Comparison of ENCODE assay signal across 2 cellular contexts in the genomic region with DNA sequence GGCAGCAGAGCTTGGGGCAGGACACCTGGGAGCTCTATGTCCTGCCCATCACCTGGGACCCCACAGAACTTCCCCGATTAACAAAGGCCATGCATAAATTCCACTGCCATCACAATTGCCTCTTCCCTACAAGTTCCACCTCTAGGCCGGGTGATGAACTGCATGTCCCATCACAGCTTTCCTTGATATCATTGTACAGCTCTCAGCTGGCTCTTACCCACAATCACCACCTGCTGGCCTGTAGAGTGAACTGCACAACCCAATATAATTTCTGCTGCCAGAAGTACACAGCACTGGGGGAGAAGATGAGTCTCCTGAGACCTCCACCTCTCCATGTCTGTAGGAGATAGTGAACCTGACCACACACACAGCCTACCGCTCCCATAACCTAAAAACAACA.
TF ChIP-seq lines count a peak whose summit lies in the region.

No MANE protein-coding gene starts in this region.

TF ChIP-seq in GM23338, 12 proteins besides CTCF, POLR2A, EP300 and RAD21 (continued from another document):
- TF ChIP-seq, protein P1, sequence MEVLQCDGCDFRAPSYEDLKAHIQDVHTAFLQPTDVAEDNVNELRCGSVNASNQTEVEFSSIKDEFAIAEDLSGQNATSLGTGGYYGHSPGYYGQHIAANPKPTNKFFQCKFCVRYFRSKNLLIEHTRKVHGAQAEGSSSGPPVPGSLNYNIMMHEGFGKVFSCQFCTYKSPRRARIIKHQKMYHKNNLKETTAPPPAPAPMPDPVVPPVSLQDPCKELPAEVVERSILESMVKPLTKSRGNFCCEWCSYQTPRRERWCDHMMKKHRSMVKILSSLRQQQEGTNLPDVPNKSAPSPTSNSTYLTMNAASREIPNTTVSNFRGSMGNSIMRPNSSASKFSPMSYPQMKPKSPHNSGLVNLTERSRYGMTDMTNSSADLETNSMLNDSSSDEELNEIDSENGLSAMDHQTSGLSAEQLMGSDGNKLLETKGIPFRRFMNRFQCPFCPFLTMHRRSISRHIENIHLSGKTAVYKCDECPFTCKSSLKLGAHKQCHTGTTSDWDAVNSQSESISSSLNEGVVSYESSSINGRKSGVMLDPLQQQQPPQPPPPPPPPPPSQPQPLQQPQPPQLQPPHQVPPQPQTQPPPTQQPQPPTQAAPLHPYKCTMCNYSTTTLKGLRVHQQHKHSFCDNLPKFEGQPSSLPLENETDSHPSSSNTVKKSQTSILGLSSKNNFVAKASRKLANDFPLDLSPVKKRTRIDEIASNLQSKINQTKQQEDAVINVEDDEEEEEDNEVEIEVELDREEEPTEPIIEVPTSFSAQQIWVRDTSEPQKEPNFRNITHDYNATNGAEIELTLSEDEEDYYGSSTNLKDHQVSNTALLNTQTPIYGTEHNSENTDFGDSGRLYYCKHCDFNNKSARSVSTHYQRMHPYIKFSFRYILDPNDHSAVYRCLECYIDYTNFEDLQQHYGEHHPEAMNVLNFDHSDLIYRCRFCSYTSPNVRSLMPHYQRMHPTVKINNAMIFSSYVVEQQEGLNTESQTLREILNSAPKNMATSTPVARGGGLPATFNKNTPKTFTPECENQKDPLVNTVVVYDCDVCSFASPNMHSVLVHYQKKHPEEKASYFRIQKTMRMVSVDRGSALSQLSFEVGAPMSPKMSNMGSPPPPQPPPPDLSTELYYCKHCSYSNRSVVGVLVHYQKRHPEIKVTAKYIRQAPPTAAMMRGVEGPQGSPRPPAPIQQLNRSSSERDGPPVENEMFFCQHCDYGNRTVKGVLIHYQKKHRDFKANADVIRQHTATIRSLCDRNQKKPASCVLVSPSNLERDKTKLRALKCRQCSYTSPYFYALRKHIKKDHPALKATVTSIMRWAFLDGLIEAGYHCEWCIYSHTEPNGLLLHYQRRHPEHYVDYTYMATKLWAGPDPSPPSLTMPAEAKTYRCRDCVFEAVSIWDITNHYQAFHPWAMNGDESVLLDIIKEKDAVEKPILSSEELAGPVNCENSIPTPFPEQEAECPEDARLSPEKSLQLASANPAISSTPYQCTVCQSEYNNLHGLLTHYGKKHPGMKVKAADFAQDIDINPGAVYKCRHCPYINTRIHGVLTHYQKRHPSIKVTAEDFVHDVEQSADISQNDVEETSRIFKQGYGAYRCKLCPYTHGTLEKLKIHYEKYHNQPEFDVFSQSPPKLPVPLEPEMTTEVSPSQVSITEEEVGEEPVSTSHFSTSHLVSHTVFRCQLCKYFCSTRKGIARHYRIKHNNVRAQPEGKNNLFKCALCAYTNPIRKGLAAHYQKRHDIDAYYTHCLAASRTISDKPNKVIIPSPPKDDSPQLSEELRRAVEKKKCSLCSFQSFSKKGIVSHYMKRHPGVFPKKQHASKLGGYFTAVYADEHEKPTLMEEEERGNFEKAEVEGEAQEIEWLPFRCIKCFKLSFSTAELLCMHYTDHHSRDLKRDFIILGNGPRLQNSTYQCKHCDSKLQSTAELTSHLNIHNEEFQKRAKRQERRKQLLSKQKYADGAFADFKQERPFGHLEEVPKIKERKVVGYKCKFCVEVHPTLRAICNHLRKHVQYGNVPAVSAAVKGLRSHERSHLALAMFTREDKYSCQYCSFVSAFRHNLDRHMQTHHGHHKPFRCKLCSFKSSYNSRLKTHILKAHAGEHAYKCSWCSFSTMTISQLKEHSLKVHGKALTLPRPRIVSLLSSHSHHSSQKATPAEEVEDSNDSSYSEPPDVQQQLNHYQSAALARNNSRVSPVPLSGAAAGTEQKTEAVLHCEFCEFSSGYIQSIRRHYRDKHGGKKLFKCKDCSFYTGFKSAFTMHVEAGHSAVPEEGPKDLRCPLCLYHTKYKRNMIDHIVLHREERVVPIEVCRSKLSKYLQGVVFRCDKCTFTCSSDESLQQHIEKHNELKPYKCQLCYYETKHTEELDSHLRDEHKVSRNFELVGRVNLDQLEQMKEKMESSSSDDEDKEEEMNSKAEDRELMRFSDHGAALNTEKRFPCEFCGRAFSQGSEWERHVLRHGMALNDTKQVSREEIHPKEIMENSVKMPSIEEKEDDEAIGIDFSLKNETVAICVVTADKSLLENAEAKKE (CRISPR knock-in tag; IDR thresholded peaks at IDR 0.05): no peak

TF ChIP-seq in GM12878, 131 proteins besides CTCF, POLR2A, EP300 and RAD21 (continued from another document):
- no peak for TF ChIP-seq CEBPB (IDR thresholded peaks at IDR 0.05; ENCODE audit: borderline replicate concordance in 1 of 2, low read depth in 2 of 2, low read length in 2 of 2)
- no peak for TF ChIP-seq HDGF (IDR thresholded peaks at IDR 0.05)
- TF ChIP-seq SPI1 (IDR thresholded peaks at IDR 0.05; ENCODE audit: borderline replicate concordance, insufficient read depth, low read depth, low read length): no peak
TF ChIP-seq in GM12878: peak in this region for 4.
